1 cellular context compared by ENCODE assay signal in genomic region chr2:24354899-24355298, GRCh38.
TF ChIP-seq lines count a peak whose summit lies in the region.

No MANE protein-coding gene starts in this region.

TF ChIP-seq in K562, 482 proteins besides CTCF, POLR2A, EP300 and RAD21 (continued from another document):
- TF ChIP-seq ZNF512 (tag; IDR thresholded peaks at IDR 0.05) (no peak), SPI1 (IDR thresholded peaks at IDR 0.05; ENCODE audit: borderline replicate concordance, low read depth, low read length) (peak; percentile 97), MLLT1 (IDR thresholded peaks at IDR 0.05) (no peak), DPF2 (IDR thresholded peaks at IDR 0.05) (0 out of 2 replicates have a peak, but pooled peaks have one; percentile 16), CAMTA2 (CRISPR knock-in tag; conservative IDR thresholded peaks at IDR 0.05) (no peak)
